8 cellular contexts compared by ENCODE assay signal in the genomic region with DNA sequence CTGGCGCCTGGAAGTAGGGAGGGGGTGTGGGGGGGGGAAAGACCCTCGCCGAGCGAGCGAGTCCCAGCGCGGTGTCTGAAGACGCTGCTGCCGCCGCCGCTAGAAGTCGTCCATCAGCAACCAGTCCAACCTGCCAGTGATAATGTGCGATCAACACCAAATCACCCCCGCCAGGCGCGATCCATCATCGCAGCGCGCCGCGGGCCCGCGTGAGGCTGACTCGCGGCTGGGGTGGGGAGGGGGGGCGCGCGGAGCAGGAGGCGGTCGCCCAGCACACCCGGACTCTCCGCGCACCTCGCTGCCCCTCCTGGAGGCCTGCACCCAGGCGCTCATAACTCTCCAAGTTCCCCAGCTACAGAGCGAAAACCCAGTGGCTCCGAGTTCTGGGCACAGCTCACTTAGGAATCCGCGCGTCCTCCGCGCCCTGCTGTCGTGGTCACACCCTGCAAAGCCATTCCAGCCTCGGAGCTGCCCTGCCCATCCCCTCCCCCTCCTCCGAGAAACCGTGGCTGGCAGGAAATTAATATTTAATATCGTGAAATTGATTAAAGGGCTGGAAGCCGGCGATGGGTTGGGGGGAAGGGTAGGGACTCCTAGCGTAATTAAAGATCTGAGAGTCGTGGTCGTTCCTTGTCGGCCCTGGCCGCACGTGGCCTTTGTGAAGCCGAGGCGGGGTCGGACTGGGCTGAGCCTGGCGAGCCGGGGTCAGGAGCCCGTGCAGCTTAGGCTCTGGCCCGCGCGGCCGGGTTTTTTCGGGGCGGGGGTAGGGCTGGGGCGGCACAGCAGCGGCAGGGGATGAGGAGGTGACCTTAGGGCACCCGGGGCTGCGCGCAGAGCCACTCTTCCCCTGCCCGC.
DNase-seq lines count a peak whose midpoint lies in the region; TF ChIP-seq lines count a peak whose summit lies in the region.

No MANE protein-coding gene starts in this region.

- peak overlapping the region; percentile 84 for H3K4me3 ChIP-seq in ACC112 (ENCODE audit: low read depth, low read length)
- peak overlapping the region; percentile 51 for H3K4me3 ChIP-seq in choroid plexus epithelial cell (ENCODE audit: low read depth, low read length)
- peak overlapping the region; percentile 37 to 60 for H3K4me3 ChIP-seq in muscle layer of duodenum (ENCODE audit: low read depth in 1 of 2, low read length in 2 of 2)

- no peak for DNase-seq in HEK293T (ENCODE audit: extremely low spot score)
- DNase-seq in choroid plexus epithelial cell (ENCODE audit: low read depth): no peak
- DNase-seq in 8988T: no peak
- DNase-seq in stimulated activated CD4-positive, alpha-beta T cell treated with anti-CD3 and anti-CD28 coated beads, Interleukin-1b, Interleukin-23, amount 100 ng/mL, for 48 hours: no peak
- no peak for DNase-seq in NCI-H446 (lab: John Stamatoyannopoulos, UW)
- DNase-seq in effector CD8-positive, alpha-beta T cell (lab: John Stamatoyannopoulos, UW): no peak

- H3K36me3 ChIP-seq in ACC112 (ENCODE audit: insufficient read depth, low read length) (no peaks in the 10 kb centered on the region), muscle layer of duodenum (ENCODE audit: control insufficient read depth in 1 of 2, insufficient read depth in 2 of 2, low read length in 2 of 2) (no peaks in the 10 kb centered on the region)

- H3K27ac ChIP-seq in ACC112 (ENCODE audit: low read depth, low read length) (no peak overlapping the region), muscle layer of duodenum (ENCODE audit: low read length) (no peak overlapping the region)

- CTCF ChIA-PET in HEK293T (lab: Yijun Ruan, JAX): no interaction called here

- H3K27me3 ChIP-seq in ACC112 (ENCODE audit: insufficient read depth, low read length): no peaks in the 10 kb centered on the region
- H3K27me3 ChIP-seq in muscle layer of duodenum (ENCODE audit: low read depth, low read length): no peaks in the 10 kb centered on the region

- H3K4me1 ChIP-seq in ACC112 (ENCODE audit: control insufficient read depth, insufficient read depth, low read length, unreplicated experiment) (no peaks in the 10 kb centered on the region), muscle layer of duodenum (ENCODE audit: control insufficient read depth in 1 of 2, insufficient read depth in 2 of 2, low read length in 2 of 2) (peaks cover 0 to 5% of the 10 kb centered on the region in 2 donors)

- peak overlapping the region; percentile 14 for H2AFZ ChIP-seq in ACC112 (ENCODE audit: low read length, unreplicated experiment)

- H3K9me3 ChIP-seq in muscle layer of duodenum (ENCODE audit: control insufficient read depth in 1 of 2, low read length in 2 of 2): no peaks in the 10 kb centered on the region

- POLR2A ChIA-PET in HEK293T (lab: Yijun Ruan, JAX): interaction anchor here (1.1 to 1.3 kb wide), 2 partner anchors 9 to 62 kb away, joined by 3 read pairs; no protein-coding TSS in a partner anchor

- TF ChIP-seq CTCF in choroid plexus epithelial cell (conservative IDR thresholded peaks at IDR 0.05; ENCODE audit: low read depth, low read length): no peak

- H3K79me2 ChIP-seq in ACC112 (ENCODE audit: control insufficient read depth, insufficient read depth, low read length, unreplicated experiment): no peaks in the 10 kb centered on the region

TF ChIP-seq in HEK293T, 16 proteins besides CTCF, POLR2A, EP300 and RAD21:
- TF ChIP-seq SP1 (IDR thresholded peaks at IDR 0.05): no peak
- no peak for TF ChIP-seq FOXM1 (IDR thresholded peaks at IDR 0.05; ENCODE audit: borderline replicate concordance)
- TF ChIP-seq ZNF384 (IDR thresholded peaks at IDR 0.05): no peak
- no peak for TF ChIP-seq LEF1 (IDR thresholded peaks at IDR 0.05; ENCODE audit: borderline replicate concordance)
- TF ChIP-seq SUZ12 (IDR thresholded peaks at IDR 0.05): no peak
- TF ChIP-seq CTBP1 (IDR thresholded peaks at IDR 0.05; ENCODE audit: borderline replicate concordance): no peak
- peak; percentile 80 for TF ChIP-seq L3MBTL2 (conservative IDR thresholded peaks at IDR 0.05)
- TF ChIP-seq NFRKB (IDR thresholded peaks at IDR 0.05): no peak
- TF ChIP-seq HDGF (IDR thresholded peaks at IDR 0.05; ENCODE audit: borderline replicate concordance): no peak
- no peak for TF ChIP-seq ELF4 (IDR thresholded peaks at IDR 0.05)
- no peak for TF ChIP-seq FOXA1 (IDR thresholded peaks at IDR 0.05)
- TF ChIP-seq, protein P1, sequence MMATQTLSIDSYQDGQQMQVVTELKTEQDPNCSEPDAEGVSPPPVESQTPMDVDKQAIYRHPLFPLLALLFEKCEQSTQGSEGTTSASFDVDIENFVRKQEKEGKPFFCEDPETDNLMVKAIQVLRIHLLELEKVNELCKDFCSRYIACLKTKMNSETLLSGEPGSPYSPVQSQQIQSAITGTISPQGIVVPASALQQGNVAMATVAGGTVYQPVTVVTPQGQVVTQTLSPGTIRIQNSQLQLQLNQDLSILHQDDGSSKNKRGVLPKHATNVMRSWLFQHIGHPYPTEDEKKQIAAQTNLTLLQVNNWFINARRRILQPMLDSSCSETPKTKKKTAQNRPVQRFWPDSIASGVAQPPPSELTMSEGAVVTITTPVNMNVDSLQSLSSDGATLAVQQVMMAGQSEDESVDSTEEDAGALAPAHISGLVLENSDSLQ (IDR thresholded peaks at IDR 0.05): peak; percentile 32
- TF ChIP-seq FOXK2 (IDR thresholded peaks at IDR 0.05): no peak
- no peak for TF ChIP-seq ARNT (IDR thresholded peaks at IDR 0.05)
- TF ChIP-seq TARDBP (IDR thresholded peaks at IDR 0.05): no peak
